18 cellular contexts compared by ENCODE assay signal in genomic region chr22:19460036-19460435, GRCh38. TPM values are rescaled to one million over a fixed set of nuclear protein-coding genes. Genes with fewer than 3 reads are reported as not detected.
DNase-seq lines count a peak whose midpoint lies in the region; TF ChIP-seq lines count a peak whose summit lies in the region.
"Had no signal": no experiment of that assay in that cellular context is flagged by ENCODE, and none has a peak within 500 bp of the region (broad histone marks: within the 10 kb centered on the region; RNA-seq: fewer than 3 reads in every experiment).

No MANE protein-coding gene starts in this region.

- WGBS in mesenchymal stem cell = 43% methylated on average over 1 of the region's 2 CpGs

- intact Hi-C loops in colonic mucosa (cut with DNase I) = no loop called here

- no peak overlapping the region for H2BK15ac ChIP-seq in mesenchymal stem cell (ENCODE audit: low read depth, poor library complexity, severe bottlenecking)

- H3K27ac ChIP-seq in mesenchymal stem cell (ENCODE audit: low read length, poor library complexity, severe bottlenecking) (no peak overlapping the region), colonic mucosa (no peak overlapping the region)
- H3K27ac ChIP-seq: 22Rv1; A549; BLaER1 treated with 17β-estradiol and CSF1 and Interleukin-3, amounts not matched to agents 10 nM and 100 nM; C4-2B had no signal

- H3K4me3 ChIP-seq in mesenchymal stem cell (ENCODE audit: insufficient read depth in 1 of 2, low read depth in 1 of 2, low read length in 2 of 2) (no peak overlapping the region), colonic mucosa (no peak overlapping the region)
- H3K4me3 ChIP-seq: A549; BLaER1 treated with 17β-estradiol and CSF1 and Interleukin-3, amounts not matched to agents 10 nM and 100 nM; GM12878 had no signal

- no peak overlapping the region for H4K8ac ChIP-seq in mesenchymal stem cell (ENCODE audit: low read length)

- H4K91ac ChIP-seq in mesenchymal stem cell (ENCODE audit: low read length) = no peak overlapping the region

- H3K4me1 ChIP-seq in mesenchymal stem cell (ENCODE audit: control insufficient read depth, insufficient read depth, low read depth, low read length) = peaks cover 3% of the 10 kb centered on the region
- H3K4me1 ChIP-seq in colonic mucosa = no peaks in the 10 kb centered on the region
- H3K4me1 ChIP-seq: A549, Caco-2 had no signal

- H3K36me3 ChIP-seq in mesenchymal stem cell (ENCODE audit: control insufficient read depth in 1 of 2, insufficient read depth in 2 of 2, low read depth in 1 of 2, low read length in 2 of 2) (peaks cover 52 to 86% of the 10 kb centered on the region in 2 experiments), colonic mucosa (peaks cover 3% of the 10 kb centered on the region)

- no peak overlapping the region for H3K4ac ChIP-seq in mesenchymal stem cell (ENCODE audit: low read depth in 1 of 2, low read length in 2 of 2)

- peak; percentile 32 for DNase-seq in EH (ENCODE audit: low read depth)
- DNase-seq in fibroblast of peridontal ligament (ENCODE audit: extremely low read depth) = peak; percentile 3
- DNase-seq in mesenchymal stem cell = peak; percentile 52
- no peak for DNase-seq in NCI-H1048 (lab: John Stamatoyannopoulos, UW)
- DNase-seq in colonic mucosa = no peak
- DNase-seq: AML-193; Caco-2; Calu3; CD4-positive, alpha-beta T cell; CD8-positive, alpha-beta T cell; DMS79 treated with DMSO at 0.1 percent for 48 hours; EL; GDM1 had no signal

- no peak overlapping the region for H2BK12ac ChIP-seq in mesenchymal stem cell (ENCODE audit: low read length in 2 of 2)

- H2AK5ac ChIP-seq in mesenchymal stem cell (ENCODE audit: low read length, severe bottlenecking) = no peak overlapping the region

- peaks cover 18% of the 10 kb centered on the region for H3K79me1 ChIP-seq in mesenchymal stem cell (replicated peaks; ENCODE audit: low read length, poor library complexity, severe bottlenecking)

- no peaks in the 10 kb centered on the region for H3K9me3 ChIP-seq in mesenchymal stem cell (ENCODE audit: control insufficient read depth, low read length)
- H3K9me3 ChIP-seq in colonic mucosa = no peaks in the 10 kb centered on the region
- H3K9me3 ChIP-seq: A549; BLaER1 treated with 17β-estradiol and CSF1 and Interleukin-3, amounts not matched to agents 10 nM and 100 nM; Caco-2 had no signal

- no peak overlapping the region for H3K23ac ChIP-seq in mesenchymal stem cell (ENCODE audit: low read length in 2 of 2)

- TF ChIP-seq CTCF in colonic mucosa (IDR thresholded peaks at IDR 0.05) = no peak

- no peak overlapping the region for H2BK120ac ChIP-seq in mesenchymal stem cell (ENCODE audit: low read depth, low read length)

- H3K27me3 ChIP-seq in mesenchymal stem cell (ENCODE audit: control insufficient read depth in 1 of 2, insufficient read depth in 1 of 2, low read length in 2 of 2) = no peaks in the 10 kb centered on the region
- no peaks in the 10 kb centered on the region for H3K27me3 ChIP-seq in colonic mucosa
- H3K27me3 ChIP-seq: BLaER1 treated with 17β-estradiol and CSF1 and Interleukin-3, amounts not matched to agents 10 nM and 100 nM had no signal

- H3K4me2 ChIP-seq in mesenchymal stem cell (ENCODE audit: low read length, poor library complexity, severe bottlenecking) = no peak overlapping the region
- H3K4me2 ChIP-seq: A549; BLaER1 treated with 17β-estradiol and CSF1 and Interleukin-3, amounts not matched to agents 10 nM and 100 nM had no signal

- H2AFZ ChIP-seq in mesenchymal stem cell (ENCODE audit: low read depth, low read length) = no peak overlapping the region

- no peak overlapping the region for H3K9ac ChIP-seq in mesenchymal stem cell (ENCODE audit: low read length)
- no peak overlapping the region for H3K9ac ChIP-seq in colonic mucosa (ENCODE audit: low read depth in 2 of 2, low read length in 2 of 2)
- H3K9ac ChIP-seq: BLaER1 treated with 17β-estradiol and CSF1 and Interleukin-3, amounts not matched to agents 10 nM and 100 nM had no signal

- H2BK5ac ChIP-seq in mesenchymal stem cell (ENCODE audit: low read depth, low read length, poor library complexity, severe bottlenecking) = no peak overlapping the region

- no peak overlapping the region for H3K14ac ChIP-seq in mesenchymal stem cell (ENCODE audit: low read length in 2 of 2)

- H3K18ac ChIP-seq in mesenchymal stem cell (ENCODE audit: low read depth in 1 of 2, low read length in 2 of 2) = no peak overlapping the region

RNA-seq across cellular contexts. Expression of gene C22orf39, which starts 12.5 kb away (rescaled TPM):
- 17.3 TPM for polyA plus RNA-seq in mesenchymal stem cell (2013, experiment 1 of 2)
- 18.6 TPM for polyA plus RNA-seq in mesenchymal stem cell (2013, experiment 2 of 2)
- 10 to 100 TPM; 21.6 to 21.8 TPM for total RNA-seq in colonic mucosa

RNA-seq across cellular contexts. Expression of gene UFD1, which starts 19.0 kb away (rescaled TPM):
- 119 TPM for polyA plus RNA-seq in mesenchymal stem cell (2013, experiment 1 of 2)
- polyA plus RNA-seq in mesenchymal stem cell (2013, experiment 2 of 2) = 115 TPM
- 10 to 100 TPM; 45.7 to 73.6 TPM for total RNA-seq in colonic mucosa

RNA-seq across cellular contexts. Expression of gene CDC45, which starts 19.7 kb away (rescaled TPM):
- polyA plus RNA-seq in mesenchymal stem cell (2013, experiment 1 of 2) = 3.0 TPM
- polyA plus RNA-seq in mesenchymal stem cell (2013, experiment 2 of 2) = 2.6 TPM
- total RNA-seq in colonic mucosa = 10 to 100 TPM in 1 of 2 donors, 1 to 10 TPM in 1; 5.1 to 35.9 TPM

RNA-seq across cellular contexts. Expression of gene MRPL40, which starts 27.7 kb away (rescaled TPM):
- polyA plus RNA-seq in mesenchymal stem cell (2013, experiment 1 of 2) = 39.0 TPM
- polyA plus RNA-seq in mesenchymal stem cell (2013, experiment 2 of 2) = 39.5 TPM
- 10 to 100 TPM; 16.1 to 24.7 TPM for total RNA-seq in colonic mucosa

RNA-seq across cellular contexts. Expression of gene HIRA, which starts 28.5 kb away (rescaled TPM):
- 13.4 TPM for polyA plus RNA-seq in mesenchymal stem cell (2013, experiment 1 of 2)
- 13.6 TPM for polyA plus RNA-seq in mesenchymal stem cell (2013, experiment 2 of 2)
- 10 to 100 TPM; 22.3 to 41.5 TPM for total RNA-seq in colonic mucosa

Comparison
In these comparisons a context has a peak if more than half of its experiments do, and no peak if none do; other contexts are left out.
1. DNase-seq: peak in EH (single experiment), fibroblast of peridontal ligament (single experiment) and mesenchymal stem cell (single experiment); none in NCI-H1048 (single experiment) and colonic mucosa (single experiment).